25 cellular contexts compared by ENCODE assay signal in the genomic region with DNA sequence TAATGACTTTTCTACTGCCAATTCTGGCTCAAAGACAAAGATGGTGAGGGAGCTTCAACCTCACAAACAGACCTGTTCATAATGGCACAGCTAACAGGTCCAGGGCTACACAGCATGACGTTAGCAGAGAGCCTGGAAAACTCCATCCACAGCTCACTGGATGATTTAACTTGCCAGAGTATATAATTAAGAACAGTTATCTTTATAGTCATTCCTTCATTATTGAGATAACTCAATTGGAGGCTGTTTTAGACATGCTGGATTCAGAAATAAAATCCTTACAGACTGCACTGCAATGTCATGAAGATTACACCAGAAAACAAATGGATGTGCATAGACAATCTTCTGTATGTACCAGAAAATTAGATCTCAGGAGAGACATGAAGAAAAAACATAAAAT. TPM values are rescaled to one million over a fixed set of nuclear protein-coding genes. Genes with fewer than 3 reads are reported as not detected.
"Had no signal": no experiment of that assay in that cellular context is flagged by ENCODE, and none has a peak within 500 bp of the region (broad histone marks: within the 10 kb centered on the region; RNA-seq: fewer than 3 reads in every experiment).

No MANE protein-coding gene starts in this region.

- H3K4me1 ChIP-seq: adrenal gland, body of pancreas, breast epithelium had no signal

- H3K36me3 ChIP-seq: adrenal gland, breast epithelium, MG63 had no signal

- H3K27me3 ChIP-seq: adrenal gland, body of pancreas, breast epithelium, MG63 had no signal

- H3K9me3 ChIP-seq: adrenal gland, body of pancreas, breast epithelium, MG63 had no signal

- H3K27ac ChIP-seq: adrenal gland, body of pancreas, breast epithelium, PC-9 had no signal

- FAIRE-seq: astrocyte, TTC549 had no signal

- H3K4me3 ChIP-seq: adrenal gland, body of pancreas, breast epithelium, MG63, PC-9 had no signal

- DNase-seq: activated CD4-positive, alpha-beta memory T cell treated with anti-CD3 and anti-CD28 coated beads for 36 hours; activated CD4-positive, alpha-beta T cell treated with anti-CD3 and anti-CD28 coated beads for 36 hours; activated CD4-positive, alpha-beta T cell treated with anti-CD3 and anti-CD28 coated beads, Interleukin-2, amount 50 U/mL, for 1 hour; activated CD8-positive, alpha-beta memory T cell treated with anti-CD3 and anti-CD28 coated beads, Interleukin-2, amount 50 U/mL, for 4 hours; activated gamma-delta T cell treated with Interleukin-2 at 50 U/mL for 16 hours; activated naive CD4-positive, alpha-beta T cell treated with anti-CD3 and anti-CD28 coated beads for 36 hours; activated T-cell treated with anti-CD3 and anti-CD28 coated beads for 4 hours; activated T-cell treated with anti-CD3 and anti-CD28 coated beads, Interleukin-2, amount 50 U/mL, for 4 hours; adrenal gland; body of pancreas; Kasumi-1; KG1; MG63; NCI-H1048; NCI-H1694 treated with DMSO at 0.1 percent for 48 hours; NCI-H2029; NCI-H510A; NCI-H526; PC-9; Right ventricle myocardium superior had no signal

RNA-seq across cellular contexts. Expression of a gene that starts 55.1 kb away (rescaled TPM):
- total RNA-seq: activated CD4-positive, alpha-beta memory T cell treated with anti-CD3 and anti-CD28 coated beads for 36 hours; activated CD4-positive, alpha-beta T cell treated with anti-CD3 and anti-CD28 coated beads for 36 hours; activated naive CD4-positive, alpha-beta T cell treated with anti-CD3 and anti-CD28 coated beads for 36 hours; activated naive CD4-positive, alpha-beta T cell treated with anti-CD3 and anti-CD28 coated beads, Interleukin-2, amount 50 U/mL, for 72 hours; activated T-cell treated with anti-CD3 and anti-CD28 coated beads, Interleukin-2, amount 50 U/mL, for 4 hours; activated T-helper 1 cell treated with anti-CD3 and anti-CD28 coated beads, Interleukin-12 subunit alpha, Interleukin-12 subunit beta, Interleukin-2, Interleukin-4 antibody, amounts not matched to agents 30 ng/mL and 10 ng/mL and 1 ng/mL, durations not matched to agents 14 hours and 24 hours and 36 hours; Right ventricle myocardium superior had no signal
